Comparison of ENCODE assay signal across 1 cellular context in the genomic region with DNA sequence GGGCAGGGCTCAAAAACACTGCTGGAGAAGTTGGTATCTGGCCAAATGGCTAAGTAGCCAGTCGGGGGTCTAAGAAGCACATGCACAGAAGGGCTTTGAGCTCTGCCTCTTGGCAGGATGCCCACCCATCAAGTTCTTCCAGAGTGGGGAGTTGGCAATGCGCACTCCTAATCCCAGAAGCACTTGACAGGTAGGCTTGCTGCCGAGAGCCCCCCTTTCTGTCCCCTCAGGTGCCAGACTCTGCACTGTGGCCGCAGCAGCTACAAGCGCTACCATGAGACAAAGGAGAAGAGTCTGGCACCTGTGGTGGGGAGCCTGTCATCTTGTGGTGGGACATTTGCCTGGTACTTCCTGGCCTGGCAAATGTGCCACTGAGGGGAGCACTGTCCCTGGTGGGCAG.
TF ChIP-seq lines count a peak whose summit lies in the region.

No MANE protein-coding gene starts in this region.

TF ChIP-seq in SK-N-SH treated with all-trans-retinoic acid at 6 μM for 48 hours, 23 proteins besides CTCF, POLR2A, EP300 and RAD21 (continued from another document):
- TF ChIP-seq, protein P1, sequence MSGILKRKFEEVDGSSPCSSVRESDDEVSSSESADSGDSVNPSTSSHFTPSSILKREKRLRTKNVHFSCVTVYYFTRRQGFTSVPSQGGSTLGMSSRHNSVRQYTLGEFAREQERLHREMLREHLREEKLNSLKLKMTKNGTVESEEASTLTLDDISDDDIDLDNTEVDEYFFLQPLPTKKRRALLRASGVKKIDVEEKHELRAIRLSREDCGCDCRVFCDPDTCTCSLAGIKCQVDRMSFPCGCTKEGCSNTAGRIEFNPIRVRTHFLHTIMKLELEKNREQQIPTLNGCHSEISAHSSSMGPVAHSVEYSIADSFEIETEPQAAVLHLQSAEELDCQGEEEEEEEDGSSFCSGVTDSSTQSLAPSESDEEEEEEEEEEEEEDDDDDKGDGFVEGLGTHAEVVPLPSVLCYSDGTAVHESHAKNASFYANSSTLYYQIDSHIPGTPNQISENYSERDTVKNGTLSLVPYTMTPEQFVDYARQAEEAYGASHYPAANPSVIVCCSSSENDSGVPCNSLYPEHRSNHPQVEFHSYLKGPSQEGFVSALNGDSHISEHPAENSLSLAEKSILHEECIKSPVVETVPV (CRISPR knock-in tag; IDR thresholded peaks at IDR 0.05): no peak
- TF ChIP-seq ARNTL (CRISPR knock-in tag; IDR thresholded peaks at IDR 0.05; ENCODE audit: borderline replicate concordance, low read depth) (no peak), ZNF565 (CRISPR knock-in tag; conservative IDR thresholded peaks at IDR 0.05; ENCODE audit: low read depth) (no peak), ESRRG (CRISPR knock-in tag; IDR thresholded peaks at IDR 0.05) (no peak), RARB (CRISPR knock-in tag; IDR thresholded peaks at IDR 0.05) (no peak), ZFP30 (CRISPR knock-in tag; IDR thresholded peaks at IDR 0.05) (no peak), GLIS3 (CRISPR knock-in tag; IDR thresholded peaks at IDR 0.05) (no peak), CSDC2 (CRISPR knock-in tag; IDR thresholded peaks at IDR 0.05) (no peak)
- TF ChIP-seq, protein P2, sequence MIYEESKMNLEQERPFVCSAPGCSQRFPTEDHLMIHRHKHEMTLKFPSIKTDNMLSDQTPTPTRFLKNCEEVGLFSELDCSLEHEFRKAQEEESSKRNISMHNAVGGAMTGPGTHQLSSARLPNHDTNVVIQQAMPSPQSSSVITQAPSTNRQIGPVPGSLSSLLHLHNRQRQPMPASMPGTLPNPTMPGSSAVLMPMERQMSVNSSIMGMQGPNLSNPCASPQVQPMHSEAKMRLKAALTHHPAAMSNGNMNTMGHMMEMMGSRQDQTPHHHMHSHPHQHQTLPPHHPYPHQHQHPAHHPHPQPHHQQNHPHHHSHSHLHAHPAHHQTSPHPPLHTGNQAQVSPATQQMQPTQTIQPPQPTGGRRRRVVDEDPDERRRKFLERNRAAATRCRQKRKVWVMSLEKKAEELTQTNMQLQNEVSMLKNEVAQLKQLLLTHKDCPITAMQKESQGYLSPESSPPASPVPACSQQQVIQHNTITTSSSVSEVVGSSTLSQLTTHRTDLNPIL (CRISPR knock-in tag; IDR thresholded peaks at IDR 0.05; ENCODE audit: low read depth): no peak
- TF ChIP-seq, protein P3, sequence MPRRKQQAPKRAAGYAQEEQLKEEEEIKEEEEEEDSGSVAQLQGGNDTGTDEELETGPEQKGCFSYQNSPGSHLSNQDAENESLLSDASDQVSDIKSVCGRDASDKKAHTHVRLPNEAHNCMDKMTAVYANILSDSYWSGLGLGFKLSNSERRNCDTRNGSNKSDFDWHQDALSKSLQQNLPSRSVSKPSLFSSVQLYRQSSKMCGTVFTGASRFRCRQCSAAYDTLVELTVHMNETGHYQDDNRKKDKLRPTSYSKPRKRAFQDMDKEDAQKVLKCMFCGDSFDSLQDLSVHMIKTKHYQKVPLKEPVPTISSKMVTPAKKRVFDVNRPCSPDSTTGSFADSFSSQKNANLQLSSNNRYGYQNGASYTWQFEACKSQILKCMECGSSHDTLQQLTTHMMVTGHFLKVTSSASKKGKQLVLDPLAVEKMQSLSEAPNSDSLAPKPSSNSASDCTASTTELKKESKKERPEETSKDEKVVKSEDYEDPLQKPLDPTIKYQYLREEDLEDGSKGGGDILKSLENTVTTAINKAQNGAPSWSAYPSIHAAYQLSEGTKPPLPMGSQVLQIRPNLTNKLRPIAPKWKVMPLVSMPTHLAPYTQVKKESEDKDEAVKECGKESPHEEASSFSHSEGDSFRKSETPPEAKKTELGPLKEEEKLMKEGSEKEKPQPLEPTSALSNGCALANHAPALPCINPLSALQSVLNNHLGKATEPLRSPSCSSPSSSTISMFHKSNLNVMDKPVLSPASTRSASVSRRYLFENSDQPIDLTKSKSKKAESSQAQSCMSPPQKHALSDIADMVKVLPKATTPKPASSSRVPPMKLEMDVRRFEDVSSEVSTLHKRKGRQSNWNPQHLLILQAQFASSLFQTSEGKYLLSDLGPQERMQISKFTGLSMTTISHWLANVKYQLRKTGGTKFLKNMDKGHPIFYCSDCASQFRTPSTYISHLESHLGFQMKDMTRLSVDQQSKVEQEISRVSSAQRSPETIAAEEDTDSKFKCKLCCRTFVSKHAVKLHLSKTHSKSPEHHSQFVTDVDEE (CRISPR knock-in tag; IDR thresholded peaks at IDR 0.05): no peak
- TF ChIP-seq, protein P4, sequence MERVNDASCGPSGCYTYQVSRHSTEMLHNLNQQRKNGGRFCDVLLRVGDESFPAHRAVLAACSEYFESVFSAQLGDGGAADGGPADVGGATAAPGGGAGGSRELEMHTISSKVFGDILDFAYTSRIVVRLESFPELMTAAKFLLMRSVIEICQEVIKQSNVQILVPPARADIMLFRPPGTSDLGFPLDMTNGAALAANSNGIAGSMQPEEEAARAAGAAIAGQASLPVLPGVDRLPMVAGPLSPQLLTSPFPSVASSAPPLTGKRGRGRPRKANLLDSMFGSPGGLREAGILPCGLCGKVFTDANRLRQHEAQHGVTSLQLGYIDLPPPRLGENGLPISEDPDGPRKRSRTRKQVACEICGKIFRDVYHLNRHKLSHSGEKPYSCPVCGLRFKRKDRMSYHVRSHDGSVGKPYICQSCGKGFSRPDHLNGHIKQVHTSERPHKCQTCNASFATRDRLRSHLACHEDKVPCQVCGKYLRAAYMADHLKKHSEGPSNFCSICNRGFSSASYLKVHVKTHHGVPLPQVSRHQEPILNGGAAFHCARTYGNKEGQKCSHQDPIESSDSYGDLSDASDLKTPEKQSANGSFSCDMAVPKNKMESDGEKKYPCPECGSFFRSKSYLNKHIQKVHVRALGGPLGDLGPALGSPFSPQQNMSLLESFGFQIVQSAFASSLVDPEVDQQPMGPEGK (CRISPR knock-in tag; IDR thresholded peaks at IDR 0.05; ENCODE audit: borderline replicate concordance): no peak
